Comparison of ENCODE assay signal across 29 cellular contexts in the genomic region with DNA sequence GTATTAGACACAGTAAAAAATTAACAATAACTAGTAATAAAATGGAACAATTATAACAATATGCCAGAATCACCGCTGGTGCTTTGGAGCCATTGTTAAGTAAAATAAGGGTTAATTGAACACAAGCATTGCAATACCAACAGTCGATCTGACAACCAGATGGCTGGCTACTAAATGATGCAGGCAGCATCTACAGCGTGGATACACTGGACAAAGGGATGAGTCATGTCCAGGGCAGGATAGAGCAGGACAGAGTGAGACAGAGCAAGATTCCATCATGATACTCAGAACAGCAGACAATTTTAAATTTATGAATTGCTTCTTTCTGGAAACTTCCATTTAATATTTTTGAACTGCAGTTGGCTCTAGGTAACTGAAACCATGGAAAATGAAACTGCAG.
DNase-seq lines count a peak whose midpoint lies in the region; ATAC-seq and TF ChIP-seq lines count a peak whose summit lies in the region.
"Had no signal": no experiment of that assay in that cellular context is flagged by ENCODE, and none has a peak within 500 bp of the region (broad histone marks: within the 10 kb centered on the region; RNA-seq: fewer than 3 reads in every experiment).

No MANE protein-coding gene starts in this region.

- no peak overlapping the region for H3K4me3 ChIP-seq in heart left ventricle
- H3K4me3 ChIP-seq: GM23338, hepatocyte, MG63, neural progenitor cell had no signal

- H3K27ac ChIP-seq in epithelial cell of prostate (no peak overlapping the region), heart left ventricle (no peak overlapping the region)
- H3K27ac ChIP-seq: hepatocyte, neural progenitor cell, parathyroid adenoma, WERI-Rb-1 had no signal

- no peaks in the 10 kb centered on the region for H3K4me1 ChIP-seq in heart left ventricle
- H3K4me1 ChIP-seq: neural progenitor cell, parathyroid adenoma had no signal

- intact Hi-C loops in heart left ventricle (cut with DNase I), result no loop called here

- peaks cover 0 to 35% (median 16%) of the 10 kb centered on the region in 9 donors for H3K27me3 ChIP-seq in heart left ventricle
- H3K27me3 ChIP-seq: neural progenitor cell had no signal

- ATAC-seq in GM21825 (IDR thresholded peaks at IDR 0.05; ENCODE audit: unreplicated experiment), result no peak
- no peak for ATAC-seq in heart left ventricle
- no peak for ATAC-seq in GM18519 (IDR thresholded peaks at IDR 0.05; ENCODE audit: low FRiP score, unreplicated experiment)
- ATAC-seq: GM23338; Panc1; stimulated activated naive B cell treated with anti-CD40 and anti-IgM and Interleukin-4, amounts not matched to agents 10 μg/mL and 1 μg/mL and 100 μg/mL, for 72 hours had no signal

- peak; percentile 15 for DNase-seq in ELR (ENCODE audit: low read depth)
- DNase-seq in RPMI7951 (ENCODE audit: low read depth), result peak; percentile 10
- DNase-seq in epithelial cell of prostate (ENCODE audit: low read depth, low spot score), result peak; percentile 12
- DNase-seq in kidney tubule cell (ENCODE audit: low spot score), result peak; percentile 14
- no peak for DNase-seq in heart left ventricle
- no peak for DNase-seq in OCI-M1 (lab: John Stamatoyannopoulos, UW)
- DNase-seq: activated CD4-positive, alpha-beta T cell treated with anti-CD3 and anti-CD28 coated beads for 48 hours; activated CD8-positive, alpha-beta memory T cell treated with anti-CD3 and anti-CD28 coated beads for 24 hours; activated naive CD4-positive, alpha-beta T cell treated with anti-CD3 and anti-CD28 coated beads, Interleukin-2, amount 50 U/mL, for 16 hours; activated T-cell treated with anti-CD3 and anti-CD28 coated beads for 4 hours; COR-L47; foreskin melanocyte; GF-D8; mesendoderm; MG63; NCI-H2029 treated with DMSO at 0.1 percent for 48 hours; NCI-H526 treated with DMSO at 0.1 percent for 48 hours; NK-92 treated with Interleukin-12 subunit alpha and Interleukin-12 subunit beta, amount 100 ng/mL, for 24 hours; small intestine; stimulated activated naive B cell treated with anti-CD40 and anti-IgM and Interleukin-4, amounts not matched to agents 10 μg/mL and 1 μg/mL and 100 μg/mL, for 72 hours; T-helper 9 cell; WERI-Rb-1 had no signal

- peaks cover 0 to 4% (median 0%) of the 10 kb centered on the region in 12 donors for H3K9me3 ChIP-seq in heart left ventricle
- H3K9me3 ChIP-seq: MG63 had no signal

- H3K36me3 ChIP-seq in heart left ventricle, result no peaks in the 10 kb centered on the region
- H3K36me3 ChIP-seq: MG63, neural progenitor cell, WERI-Rb-1 had no signal

- no peak for TF ChIP-seq CTCF in heart left ventricle (IDR thresholded peaks at IDR 0.05)

- 45 to 51% (median 50%) methylated on average over 3 of the region's 3 CpGs for WGBS in heart left ventricle, 4 donors

- no peak for TF ChIP-seq POLR2A in heart left ventricle (IDR thresholded peaks at IDR 0.05)

Comparison
In these comparisons a context has a peak if more than half of its experiments do, and no peak if none do; other contexts are left out.
1. DNase-seq: peak in ELR (single experiment), RPMI7951 (single experiment), epithelial cell of prostate (single experiment) and kidney tubule cell (single experiment); none in heart left ventricle (0 of 5) and OCI-M1 (single experiment).